Comparison of ENCODE assay signal across 13 cellular contexts in genomic region chr5:103667068-103667467, GRCh38.
DNase-seq lines count a peak whose midpoint lies in the region; ATAC-seq and TF ChIP-seq lines count a peak whose summit lies in the region.
"Had no signal": no experiment of that assay in that cellular context is flagged by ENCODE, and none has a peak within 500 bp of the region (broad histone marks: within the 10 kb centered on the region; RNA-seq: fewer than 3 reads in every experiment).

No MANE protein-coding gene starts in this region.

- H4K20me1 ChIP-seq in osteoblast (ENCODE audit: insufficient read depth, low read length): no peaks in the 10 kb centered on the region
- H4K20me1 ChIP-seq: BLaER1 treated with 17β-estradiol and CSF1 and Interleukin-3, amounts not matched to agents 10 nM and 100 nM had no signal

- no peak overlapping the region for H3K27ac ChIP-seq in osteoblast (ENCODE audit: low read depth, low read length)
- H3K27ac ChIP-seq: BLaER1 treated with 17β-estradiol and CSF1 and Interleukin-3, amounts not matched to agents 10 nM and 100 nM; VCaP had no signal

- H3K79me2 ChIP-seq in osteoblast (ENCODE audit: insufficient read depth, low read length): no peaks in the 10 kb centered on the region

- H3K4me2 ChIP-seq in osteoblast (ENCODE audit: insufficient read depth, low read length): no peak overlapping the region
- H3K4me2 ChIP-seq: BLaER1 treated with 17β-estradiol and CSF1 and Interleukin-3, amounts not matched to agents 10 nM and 100 nM had no signal

- in situ Hi-C loops in G401 (cut with HindIII; ENCODE audit: low sequenced_read_pairs): no loop called here

- H3K36me3 ChIP-seq in osteoblast (ENCODE audit: insufficient read depth, low read length): no peaks in the 10 kb centered on the region
- H3K36me3 ChIP-seq: BLaER1 treated with 17β-estradiol and CSF1 and Interleukin-3, amounts not matched to agents 10 nM and 100 nM had no signal

- H3K9me3 ChIP-seq in osteoblast (ENCODE audit: low read depth, low read length): no peaks in the 10 kb centered on the region

- no peak overlapping the region for H2AFZ ChIP-seq in osteoblast (ENCODE audit: low read length)

- peak; percentile 15 for DNase-seq in GM04504 (ENCODE audit: low read depth)
- DNase-seq in OCI-M1 (lab: John Stamatoyannopoulos, UW): peak; percentile 30
- DNase-seq in epithelial cell of esophagus (ENCODE audit: low read depth): peak; percentile 36
- DNase-seq in osteoblast (ENCODE audit: insufficient read length, low spot score, missing footprints): peak; percentile 38
- DNase-seq in G401 (ENCODE audit: low spot score): no peak
- DNase-seq in UCSD-AML1 (lab: John Stamatoyannopoulos, UW; ENCODE audit: unreplicated experiment): no peak
- no peak for DNase-seq in activated gamma-delta T cell treated with Interleukin-2 at 50 U/mL for 16 hours
- DNase-seq in left ventricle myocardium superior: no peak
- DNase-seq: effector memory CD4-positive, alpha-beta T cell; glutamatergic neuron; substantia nigra had no signal

- intact Hi-C loops in left ventricle myocardium superior (cut with micrococcal nuclease): no loop called here

- TF ChIP-seq CTCF in epithelial cell of esophagus (IDR thresholded peaks at IDR 0.05; ENCODE audit: insufficient read depth, low read depth, low read length, missing control alignments) (no peak), osteoblast (IDR thresholded peaks at IDR 0.05; ENCODE audit: extremely low read depth, low read depth, low read length) (no peak)

- no peaks in the 10 kb centered on the region for H3K27me3 ChIP-seq in osteoblast (ENCODE audit: insufficient read depth, low read length)
- H3K27me3 ChIP-seq: BLaER1 treated with 17β-estradiol and CSF1 and Interleukin-3, amounts not matched to agents 10 nM and 100 nM had no signal

- ATAC-seq in left ventricle myocardium superior: no peak

- H3K4me3 ChIP-seq in epithelial cell of esophagus (ENCODE audit: low read length) (no peak overlapping the region), osteoblast (ENCODE audit: insufficient read depth, low read length) (no peak overlapping the region)
- H3K4me3 ChIP-seq: BLaER1 treated with 17β-estradiol and CSF1 and Interleukin-3, amounts not matched to agents 10 nM and 100 nM had no signal

- peaks cover 5% of the 10 kb centered on the region for H3K4me1 ChIP-seq in osteoblast (ENCODE audit: insufficient read depth, low read length)
- H3K4me1 ChIP-seq: BLaER1 treated with 17β-estradiol and CSF1 and Interleukin-3, amounts not matched to agents 10 nM and 100 nM had no signal

Comparison
In these comparisons a context has a peak if more than half of its experiments do, and no peak if none do; other contexts are left out.
1. DNase-seq: peak in GM04504 (single experiment), OCI-M1 (single experiment), epithelial cell of esophagus (single experiment) and osteoblast (single experiment); none in G401 (single experiment), UCSD-AML1 (single experiment), activated gamma-delta T cell treated with Interleukin-2 at 50 U/mL for 16 hours (single experiment) and left ventricle myocardium superior (single experiment).